ENCODE assay signal across 1 cellular context in the genomic region with DNA sequence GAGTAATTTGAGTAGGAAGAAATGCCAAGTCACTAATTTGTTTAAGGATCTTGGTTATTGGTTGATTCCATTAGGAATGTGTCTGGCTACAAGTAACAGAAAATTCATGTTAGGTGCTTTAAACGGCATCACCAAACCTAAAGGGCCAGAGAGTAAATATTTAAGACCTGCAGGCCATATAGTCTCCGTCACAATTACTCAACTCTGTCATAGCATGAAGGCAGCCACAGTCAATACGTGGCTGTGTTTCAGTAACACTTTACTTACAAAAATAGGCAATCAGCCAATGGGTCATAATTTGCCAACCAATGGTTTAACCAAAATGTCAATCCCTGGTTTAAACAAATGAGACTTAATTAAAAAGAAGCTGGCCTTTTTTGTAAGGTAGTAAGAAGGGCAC.
TF ChIP-seq lines count a peak whose summit lies in the region.

No MANE protein-coding gene starts in this region.

TF ChIP-seq in WTC11, 78 proteins besides CTCF, POLR2A, EP300 and RAD21 (continued from another document):
- TF ChIP-seq ZSCAN18 (CRISPR knock-in tag; IDR thresholded peaks at IDR 0.05) (no peak), RORB (CRISPR knock-in tag; IDR thresholded peaks at IDR 0.05) (no peak), ZNF121 (CRISPR knock-in tag; IDR thresholded peaks at IDR 0.05) (no peak), KAT7 (CRISPR knock-in tag; IDR thresholded peaks at IDR 0.05; ENCODE audit: borderline replicate concordance) (no peak), ZNF423 (CRISPR knock-in tag; IDR thresholded peaks at IDR 0.05) (no peak)
- TF ChIP-seq, protein P1, sequence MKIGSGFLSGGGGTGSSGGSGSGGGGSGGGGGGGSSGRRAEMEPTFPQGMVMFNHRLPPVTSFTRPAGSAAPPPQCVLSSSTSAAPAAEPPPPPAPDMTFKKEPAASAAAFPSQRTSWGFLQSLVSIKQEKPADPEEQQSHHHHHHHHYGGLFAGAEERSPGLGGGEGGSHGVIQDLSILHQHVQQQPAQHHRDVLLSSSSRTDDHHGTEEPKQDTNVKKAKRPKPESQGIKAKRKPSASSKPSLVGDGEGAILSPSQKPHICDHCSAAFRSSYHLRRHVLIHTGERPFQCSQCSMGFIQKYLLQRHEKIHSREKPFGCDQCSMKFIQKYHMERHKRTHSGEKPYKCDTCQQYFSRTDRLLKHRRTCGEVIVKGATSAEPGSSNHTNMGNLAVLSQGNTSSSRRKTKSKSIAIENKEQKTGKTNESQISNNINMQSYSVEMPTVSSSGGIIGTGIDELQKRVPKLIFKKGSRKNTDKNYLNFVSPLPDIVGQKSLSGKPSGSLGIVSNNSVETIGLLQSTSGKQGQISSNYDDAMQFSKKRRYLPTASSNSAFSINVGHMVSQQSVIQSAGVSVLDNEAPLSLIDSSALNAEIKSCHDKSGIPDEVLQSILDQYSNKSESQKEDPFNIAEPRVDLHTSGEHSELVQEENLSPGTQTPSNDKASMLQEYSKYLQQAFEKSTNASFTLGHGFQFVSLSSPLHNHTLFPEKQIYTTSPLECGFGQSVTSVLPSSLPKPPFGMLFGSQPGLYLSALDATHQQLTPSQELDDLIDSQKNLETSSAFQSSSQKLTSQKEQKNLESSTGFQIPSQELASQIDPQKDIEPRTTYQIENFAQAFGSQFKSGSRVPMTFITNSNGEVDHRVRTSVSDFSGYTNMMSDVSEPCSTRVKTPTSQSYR (CRISPR knock-in tag; IDR thresholded peaks at IDR 0.05), result no peak
